Comparison of ENCODE assay signal across 9 cellular contexts in genomic region chr6:100479180-100480035, GRCh38. TPM values are rescaled to one million over a fixed set of nuclear protein-coding genes. Genes with fewer than 3 reads are reported as not detected.
DNase-seq lines count a peak whose midpoint lies in the region; ATAC-seq and TF ChIP-seq lines count a peak whose summit lies in the region.
"Had no signal": no experiment of that assay in that cellular context is flagged by ENCODE, and none has a peak within 500 bp of the region (broad histone marks: within the 10 kb centered on the region; RNA-seq: fewer than 3 reads in every experiment).

No MANE protein-coding gene starts in this region.

- peaks cover 3% of the 10 kb centered on the region for H3K4me1 Mint-ChIP-seq in type B pancreatic cell (ENCODE audit: unreplicated experiment)

- no peaks in the 10 kb centered on the region for H3K36me3 ChIP-seq in right atrium auricular region

- ATAC-seq in GM21717 (IDR thresholded peaks at IDR 0.05; ENCODE audit: unreplicated experiment), result peak; percentile 40

- no peak overlapping the region for H3K4me3 Mint-ChIP-seq in type B pancreatic cell
- H3K4me3 Mint-ChIP-seq: activated naive CD8-positive, alpha-beta T cell had no signal

- peak; percentile 29 to 75 for TF ChIP-seq CTCF in right atrium auricular region (IDR thresholded peaks at IDR 0.05)
- peak; percentile 89 for TF ChIP-seq CTCF in type B pancreatic cell (conservative IDR thresholded peaks at IDR 0.05)

- no peaks in the 10 kb centered on the region for H3K9me3 Mint-ChIP-seq in type B pancreatic cell

- peak; percentile 33 for DNase-seq in NCI-H2107 treated with DMSO at 0.1 percent for 48 hours (lab: John Stamatoyannopoulos, UW; ENCODE audit: unreplicated experiment)
- DNase-seq in NCI-H2107 (lab: John Stamatoyannopoulos, UW), result no peak
- DNase-seq in KBM-7, result peak; percentile 67
- peak; percentile 27 for DNase-seq in SW480 (ENCODE audit: low spot score)
- no peak for DNase-seq in right atrium auricular region (ENCODE audit: low spot score)
- no peak for DNase-seq in type B pancreatic cell (ENCODE audit: extremely low spot score, unreplicated experiment)
- DNase-seq in stimulated activated CD4-positive, alpha-beta T cell treated with anti-CD3 and anti-CD28 coated beads, Interleukin-2, amount 100 ng/mL, for 48 hours, result no peak

- no peaks in the 10 kb centered on the region for H3K4me1 ChIP-seq in right atrium auricular region

- peaks cover 29% of the 10 kb centered on the region for H3K27me3 Mint-ChIP-seq in type B pancreatic cell

- H3K4me3 ChIP-seq in right atrium auricular region, result no peak overlapping the region

- H3K27ac ChIP-seq in right atrium auricular region, result no peak overlapping the region

- H3K9me3 ChIP-seq in right atrium auricular region, result no peaks in the 10 kb centered on the region

- no peak overlapping the region for H3K27ac Mint-ChIP-seq in type B pancreatic cell
- H3K27ac Mint-ChIP-seq: activated naive CD8-positive, alpha-beta T cell had no signal

- no peaks in the 10 kb centered on the region for H3K36me3 Mint-ChIP-seq in type B pancreatic cell
- H3K36me3 Mint-ChIP-seq: activated naive CD8-positive, alpha-beta T cell had no signal

- H3K27me3 ChIP-seq in right atrium auricular region, result no peaks in the 10 kb centered on the region

- in situ Hi-C loops in KBM-7 (cut with MboI; ENCODE audit: low pct_unique_long_range_greater_than_20kb, low sequenced_read_pairs), result loop anchor here (25.0 kb wide), 1 partner anchor 367 kb away; no protein-coding TSS in a partner anchor

RNA-seq across cellular contexts. Expression of gene SIM1, which starts 14.7 kb away (rescaled TPM):
- total RNA-seq in right atrium auricular region, result not detected
- total RNA-seq in type B pancreatic cell (ENCODE audit: low replicate concordance), result 6.3 and 7.1 TPM in 2 replicates

Comparison
In these comparisons a context has a peak if more than half of its experiments do, and no peak if none do; other contexts are left out.
1. DNase-seq: peak in NCI-H2107 treated with DMSO at 0.1 percent for 48 hours (single experiment), KBM-7 (single experiment) and SW480 (single experiment); none in NCI-H2107 (single experiment), right atrium auricular region (single experiment), type B pancreatic cell (single experiment) and stimulated activated CD4-positive, alpha-beta T cell treated with anti-CD3 and anti-CD28 coated beads, Interleukin-2, amount 100 ng/mL, for 48 hours (0 of 2).